In the genomic region with DNA sequence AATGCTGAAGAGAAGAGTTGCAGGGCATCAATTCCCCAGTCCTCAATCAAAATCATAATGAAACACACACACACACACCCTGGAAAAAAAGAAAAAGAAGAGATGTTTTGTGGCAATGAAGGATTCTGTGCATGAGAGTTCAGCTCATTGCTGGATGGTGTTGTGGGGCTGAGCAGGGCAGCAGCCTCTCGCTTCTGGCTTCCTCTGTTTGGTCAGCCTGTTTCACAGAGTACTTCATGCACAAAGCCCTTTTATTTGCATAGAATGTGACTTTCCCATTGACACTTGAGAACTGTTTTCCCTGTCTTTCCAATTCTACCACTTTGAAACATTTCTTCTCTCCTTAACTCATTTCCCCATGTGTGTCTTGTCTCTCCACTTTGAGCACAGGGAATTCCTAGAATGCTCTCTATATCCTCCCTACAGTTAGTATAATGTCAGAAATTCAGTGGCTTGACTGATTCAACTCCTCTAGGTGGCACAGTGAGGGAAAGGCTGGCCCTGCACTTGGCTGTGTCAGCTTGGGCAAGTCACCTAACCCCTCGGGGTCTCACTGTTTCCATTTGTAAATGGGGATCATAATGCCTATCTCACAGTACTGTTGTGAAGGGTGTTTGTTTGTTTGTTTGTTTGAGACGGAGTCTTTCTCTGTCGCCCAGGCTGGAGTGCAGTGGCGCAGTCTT, we compare ENCODE assay signal across 1 cellular context.
TF ChIP-seq lines count a peak whose summit lies in the region.

No MANE protein-coding gene starts in this region.

TF ChIP-seq in GM23338, 12 proteins besides CTCF, POLR2A, EP300 and RAD21 (continued from another document):
- TF ChIP-seq, protein P1, sequence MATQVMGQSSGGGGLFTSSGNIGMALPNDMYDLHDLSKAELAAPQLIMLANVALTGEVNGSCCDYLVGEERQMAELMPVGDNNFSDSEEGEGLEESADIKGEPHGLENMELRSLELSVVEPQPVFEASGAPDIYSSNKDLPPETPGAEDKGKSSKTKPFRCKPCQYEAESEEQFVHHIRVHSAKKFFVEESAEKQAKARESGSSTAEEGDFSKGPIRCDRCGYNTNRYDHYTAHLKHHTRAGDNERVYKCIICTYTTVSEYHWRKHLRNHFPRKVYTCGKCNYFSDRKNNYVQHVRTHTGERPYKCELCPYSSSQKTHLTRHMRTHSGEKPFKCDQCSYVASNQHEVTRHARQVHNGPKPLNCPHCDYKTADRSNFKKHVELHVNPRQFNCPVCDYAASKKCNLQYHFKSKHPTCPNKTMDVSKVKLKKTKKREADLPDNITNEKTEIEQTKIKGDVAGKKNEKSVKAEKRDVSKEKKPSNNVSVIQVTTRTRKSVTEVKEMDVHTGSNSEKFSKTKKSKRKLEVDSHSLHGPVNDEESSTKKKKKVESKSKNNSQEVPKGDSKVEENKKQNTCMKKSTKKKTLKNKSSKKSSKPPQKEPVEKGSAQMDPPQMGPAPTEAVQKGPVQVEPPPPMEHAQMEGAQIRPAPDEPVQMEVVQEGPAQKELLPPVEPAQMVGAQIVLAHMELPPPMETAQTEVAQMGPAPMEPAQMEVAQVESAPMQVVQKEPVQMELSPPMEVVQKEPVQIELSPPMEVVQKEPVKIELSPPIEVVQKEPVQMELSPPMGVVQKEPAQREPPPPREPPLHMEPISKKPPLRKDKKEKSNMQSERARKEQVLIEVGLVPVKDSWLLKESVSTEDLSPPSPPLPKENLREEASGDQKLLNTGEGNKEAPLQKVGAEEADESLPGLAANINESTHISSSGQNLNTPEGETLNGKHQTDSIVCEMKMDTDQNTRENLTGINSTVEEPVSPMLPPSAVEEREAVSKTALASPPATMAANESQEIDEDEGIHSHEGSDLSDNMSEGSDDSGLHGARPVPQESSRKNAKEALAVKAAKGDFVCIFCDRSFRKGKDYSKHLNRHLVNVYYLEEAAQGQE (IDR thresholded peaks at IDR 0.05; ENCODE audit: unreplicated experiment): no peak
- no peak for TF ChIP-seq STAT1 (IDR thresholded peaks at IDR 0.05; ENCODE audit: unreplicated experiment)
- TF ChIP-seq ZNF331 (CRISPR knock-in tag; IDR thresholded peaks at IDR 0.05; ENCODE audit: low read depth): no peak
- no peak for TF ChIP-seq NANOG (IDR thresholded peaks at IDR 0.05; ENCODE audit: borderline replicate concordance)
- no peak for TF ChIP-seq ZNF114 (CRISPR knock-in tag; IDR thresholded peaks at IDR 0.05)
